ENCODE assay signal across 9 cellular contexts in the genomic region with DNA sequence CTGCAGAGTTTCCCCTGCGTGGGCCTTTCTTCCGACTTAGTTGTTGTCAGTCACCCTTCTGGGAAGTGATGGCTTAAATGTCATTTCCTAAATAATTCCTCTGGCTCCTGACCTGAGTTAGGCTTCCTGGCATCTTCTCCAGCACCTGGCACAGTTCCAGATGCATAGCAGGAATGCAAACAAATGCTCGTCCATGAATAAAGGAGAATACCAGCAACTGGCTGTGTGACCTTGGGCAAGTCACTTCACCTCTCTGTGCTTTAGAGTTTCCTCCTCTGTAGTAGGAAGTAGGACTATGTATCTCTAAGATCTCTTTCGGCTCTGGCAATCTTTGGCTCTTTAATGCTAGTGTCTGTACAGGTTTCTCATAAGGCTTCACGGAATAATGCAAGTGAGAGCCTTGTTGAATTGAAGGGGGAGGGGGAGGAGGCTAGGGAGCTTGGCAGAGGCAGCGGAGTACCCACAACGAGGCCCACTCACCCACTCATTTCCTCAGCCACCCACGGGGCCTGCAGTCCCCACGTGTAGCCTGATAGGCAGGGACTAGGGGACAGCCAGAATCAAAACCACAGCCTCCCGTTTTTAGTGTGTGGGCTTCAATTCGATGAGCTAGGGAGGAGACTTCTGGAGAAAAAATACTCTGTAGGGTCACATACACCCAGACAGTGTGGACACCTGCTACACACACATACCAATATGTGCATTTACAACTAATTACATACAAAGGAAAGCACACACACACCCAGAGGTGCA. TPM values are rescaled to one million over a fixed set of nuclear protein-coding genes. Genes with fewer than 3 reads are reported as not detected.
A peak's percentile ranks its signal among the peaks of the same experiment; 100 is the strongest.
DNase-seq lines count a peak whose midpoint lies in the region; ATAC-seq, FAIRE-seq and TF ChIP-seq lines count a peak whose summit lies in the region.
"Had no signal": no experiment of that assay in that cellular context is flagged by ENCODE, and none has a peak within 500 bp of the region (broad histone marks: within the 10 kb centered on the region; RNA-seq: fewer than 3 reads in every experiment).

No MANE protein-coding gene starts in this region.

- peak overlapping the region in 3 of 4 donors; percentile 51 to 78 (median 68) for H3K27ac ChIP-seq in Peyer's patch
- H3K27ac ChIP-seq in HepG2 (ENCODE audit: extremely low read length, insufficient read depth, low read length): no peak overlapping the region
- H3K27ac ChIP-seq: thoracic aorta had no signal

- peak overlapping the region; percentile 37; the same call in 1 of the 2 replicates for H3K4me2 ChIP-seq in HepG2 (ENCODE audit: low read depth, low read length)

- DNase-seq in Peyer's patch (peak in 2 of 3 donors; percentile 50 to 51), HepG2 (ENCODE audit: low spot score) (no peak), cerebellar nuclear complex (lab: John Stamatoyannopoulos, UW) (no peak), hippocampal formation (lab: John Stamatoyannopoulos, UW) (no peak), COR-L47 (lab: John Stamatoyannopoulos, UW) (no peak), MG63 (no peak)

- no peak for TF ChIP-seq RAD21 in HepG2 (CRISPR knock-in tag; IDR thresholded peaks at IDR 0.05)

- H4K20me1 ChIP-seq in HepG2 (ENCODE audit: insufficient read depth, low read length): no peaks in the 10 kb centered on the region

- CTCF ChIA-PET in HepG2 (lab: Yijun Ruan, JAX; ENCODE audit: low intra/inter-chr PET ratio, low total read pairs): no interaction called here

- ATAC-seq in GM18511 (IDR thresholded peaks at IDR 0.05; ENCODE audit: unreplicated experiment) (peak; percentile 28), HG02623 (IDR thresholded peaks at IDR 0.05; ENCODE audit: unreplicated experiment) (peak; percentile 4), HepG2 (no peak)

- in situ Hi-C loops in HepG2 (cut with HindIII; ENCODE audit: extremely low pct_ligation_motif_present, low pct_unique_long_range_greater_than_20kb): no loop called here

- 35% methylated on average over 11 of the region's 11 CpGs for WGBS in HepG2 (ENCODE audit: low lambda C conversion rate)

- peaks cover 0 to 32% (median 22%) of the 10 kb centered on the region in 4 donors for H3K4me1 ChIP-seq in Peyer's patch
- peaks cover 39% of the 10 kb centered on the region for H3K4me1 ChIP-seq in HepG2 (ENCODE audit: insufficient read depth, low read length)

- no peak overlapping the region for H2AFZ ChIP-seq in HepG2 (ENCODE audit: low read length)

- TF ChIP-seq CTCF in Peyer's patch (IDR thresholded peaks at IDR 0.05) (no peak), HepG2 (CRISPR knock-in tag; IDR thresholded peaks at IDR 0.05) (no peak)

- H3K27me3 ChIP-seq in Peyer's patch (no peaks in the 10 kb centered on the region), HepG2 (ENCODE audit: control insufficient read depth in 1 of 2, insufficient read depth in 2 of 2, low read length in 2 of 2) (peaks cover 3 to 10% of the 10 kb centered on the region in 2 experiments; a peak in 3 of 5 replicates), MG63 (no peaks in the 10 kb centered on the region)

- BruUV-seq in HepG2 (replicated peaks; lab: Mats Ljungman, UMichigan): no TSS peak

- H3K9ac ChIP-seq in HepG2 (ENCODE audit: insufficient read depth, low read depth, low read length): no peak overlapping the region

- H3K4me3 ChIP-seq in Peyer's patch (no peak overlapping the region), HepG2 (replicated peaks in 1 of 3; ENCODE audit: insufficient read depth in 1 of 3, low read depth in 2 of 3, low read length in 3 of 3) (no peak overlapping the region), MG63 (no peak overlapping the region)
- H3K4me3 ChIP-seq: thoracic aorta had no signal

- no peak for TF ChIP-seq EP300 in HepG2 (IDR thresholded peaks at IDR 0.05; ENCODE audit: low read depth in 2 of 2, low read length in 2 of 2)
- TF ChIP-seq EP300 in HepG2 (CRISPR knock-in tag; IDR thresholded peaks at IDR 0.05; ENCODE audit: borderline replicate concordance): no peak

- POLR2A ChIA-PET in HepG2 (lab: Yijun Ruan, JAX): no interaction called here

- FAIRE-seq in HepG2 (lab: Jason Lieb, UNC): no peak

- no peak for TF ChIP-seq POLR2A in Peyer's patch (IDR thresholded peaks at IDR 0.05)
- no peak for TF ChIP-seq POLR2A in HepG2 (IDR thresholded peaks at IDR 0.05; ENCODE audit: insufficient read depth in 1 of 2, low read depth in 2 of 2, low read length in 2 of 2)

- intact Hi-C loops in HepG2 (cut with micrococcal nuclease; ENCODE audit: unreplicated experiment): loop anchor here (2.0 kb wide), 1 partner anchor 17 kb away; no protein-coding TSS in a partner anchor

- no peaks in the 10 kb centered on the region for H3K36me3 ChIP-seq in Peyer's patch
- H3K36me3 ChIP-seq in HepG2 (replicated peaks in 1 of 2; ENCODE audit: control insufficient read depth in 1 of 2, insufficient read depth in 2 of 2, low read length in 2 of 2): no peaks in the 10 kb centered on the region
- H3K36me3 ChIP-seq in MG63: no peaks in the 10 kb centered on the region
- H3K36me3 ChIP-seq: thoracic aorta had no signal

- H3K9me3 ChIP-seq in Peyer's patch (no peaks in the 10 kb centered on the region), HepG2 (ENCODE audit: low read length) (no peaks in the 10 kb centered on the region), MG63 (no peaks in the 10 kb centered on the region)
- H3K9me3 ChIP-seq: thoracic aorta had no signal

- no peaks in the 10 kb centered on the region for H3K79me2 ChIP-seq in HepG2 (ENCODE audit: insufficient read depth, low read length)

TF ChIP-seq in HepG2, 621 proteins besides CTCF, POLR2A, EP300 and RAD21:
- TF ChIP-seq ZNF768 (CRISPR knock-in tag; IDR thresholded peaks at IDR 0.05) (peak; percentile 84; the same call in 1 of the 2 replicates), HOXA3 (CRISPR knock-in tag; IDR thresholded peaks at IDR 0.05) (no peak), NR3C1 (CRISPR knock-in tag; IDR thresholded peaks at IDR 0.05) (no peak), PBX3 (CRISPR knock-in tag; IDR thresholded peaks at IDR 0.05; ENCODE audit: borderline replicate concordance) (no peak), GPBP1L1 (CRISPR knock-in tag; IDR thresholded peaks at IDR 0.05) (no peak), ZMYM3 (CRISPR knock-in tag; IDR thresholded peaks at IDR 0.05) (peak; percentile 44; the same call in 1 of the 2 replicates)

RNA-seq across cellular contexts. Expression of gene TENT5C, which starts 48.1 kb away (rescaled TPM):
- total RNA-seq in Peyer's patch (10 to 100 TPM in 3 of 4 donors, 1 to 10 TPM in 1; 6.4 to 20.6 (median 12.8) TPM), HepG2 (2016; rRNA removed; fragmentation: Illumina TruSeq; extraction: Trizol) (0.02 and 0.04 TPM in 2 replicates)
- total RNA-seq in HepG2 (2016; cell fraction: cytosol; rRNA removed; fragmentation: Illumina TruSeq; extraction: Trizol; ENCODE audit: low read depth): not detected in 2 replicates
- 0.04 TPM in 1 of 2 replicates, not detected in the other for total RNA-seq in HepG2 (2016; cell fraction: insoluble cytoplasmic fraction; rRNA removed; fragmentation: Illumina TruSeq; extraction: Trizol)
- 0.03 TPM in 1 of 2 replicates, not detected in the other for total RNA-seq in HepG2 (2016; cell fraction: membrane; rRNA removed; fragmentation: Illumina TruSeq; extraction: Trizol)
- total RNA-seq in HepG2 (2016; cell fraction: nucleus; rRNA removed; fragmentation: Illumina TruSeq; extraction: Trizol): 0.06 TPM in 1 of 2 replicates, not detected in the other
- polyA plus RNA-seq in HepG2 (2011; rRNA removed): 0.30 and 0.38 TPM in 2 replicates
- polyA plus RNA-seq in HepG2 (2011; cell fraction: cytosol; rRNA removed): 0.28 and 0.33 TPM in 2 replicates
- 0.26 and 0.35 TPM in 2 replicates for polyA plus RNA-seq in HepG2 (2011; cell fraction: nucleus; rRNA removed)
- polyA plus RNA-seq in HepG2 (2012): 0.05 and 0.21 TPM in 2 replicates
- not detected in 2 replicates for polyA plus RNA-seq in HepG2 (2016; cell fraction: cytosol; fragmentation: Illumina TruSeq; extraction: Trizol; ENCODE audit: low read depth)
- polyA plus RNA-seq in HepG2 (2016; cell fraction: insoluble cytoplasmic fraction; fragmentation: Illumina TruSeq; extraction: Trizol; ENCODE audit: low read depth): 0.03 and 0.04 TPM in 2 replicates
- polyA plus RNA-seq in HepG2 (2016; cell fraction: membrane; fragmentation: Illumina TruSeq; extraction: Trizol; ENCODE audit: low read depth): not detected in 2 replicates
- polyA plus RNA-seq in HepG2 (2016; cell fraction: nucleus; fragmentation: Illumina TruSeq; extraction: Trizol; ENCODE audit: insufficient read depth, low read depth): not detected in 2 replicates
- 1.3 and 2.5 TPM in 2 replicates for polyA minus RNA-seq in HepG2 (2011; rRNA and poly(A)+ RNA removed; ENCODE audit: low replicate concordance)
- 0.88 and 0.99 TPM in 2 replicates for polyA minus RNA-seq in HepG2 (2011; cell fraction: cytosol; rRNA and poly(A)+ RNA removed)
- 1.3 and 1.4 TPM in 2 replicates for polyA minus RNA-seq in HepG2 (2011; cell fraction: nucleus; rRNA and poly(A)+ RNA removed)
- 6.2 and 6.4 TPM in 2 replicates for total RNA-seq in MG63 (2014; rRNA removed; shearing (Covaris generic); ENCODE audit: low replicate concordance)

Comparison
In these comparisons a context has a peak if more than half of its experiments do, and no peak if none do; other contexts are left out.
1. DNase-seq: peak in Peyer's patch (2 of 3); none in HepG2 (single experiment), cerebellar nuclear complex (0 of 2), hippocampal formation (0 of 2), COR-L47 (single experiment) and MG63 (single experiment).